In genomic region chr1:93565496-93566221, GRCh38 we compare ENCODE assay signal across 14 cellular contexts.
DNase-seq lines count a peak whose midpoint lies in the region; ATAC-seq and TF ChIP-seq lines count a peak whose summit lies in the region.
"Had no signal": no experiment of that assay in that cellular context is flagged by ENCODE, and none has a peak within 500 bp of the region (broad histone marks: within the 10 kb centered on the region; RNA-seq: fewer than 3 reads in every experiment).

No MANE protein-coding gene starts in this region.

- no peak overlapping the region for H2AFZ ChIP-seq in fibroblast of lung (ENCODE audit: low read length)

- H3K79me2 ChIP-seq in fibroblast of lung (ENCODE audit: control insufficient read depth, insufficient read depth, low read length) = no peaks in the 10 kb centered on the region

- peak; percentile 63 for ATAC-seq in omental fat pad (ENCODE audit: low FRiP score)

- H3K9ac ChIP-seq in fibroblast of lung (ENCODE audit: insufficient read depth, low read length) = no peak overlapping the region

- no peaks in the 10 kb centered on the region for H4K20me1 ChIP-seq in fibroblast of lung (ENCODE audit: control insufficient read depth, extremely low read depth, insufficient read depth, low read length)

- POLR2A ChIA-PET in AG04450 (lab: Yijun Ruan, JAX) = interaction anchor here (0.6 kb wide), 1 partner anchor 279 kb away, joined by 3 read pairs; no protein-coding TSS in a partner anchor
- POLR2A ChIA-PET in RWPE1 (lab: Yijun Ruan, JAX; ENCODE audit: low non-redundant PET) = no interaction called here

- H3K4me1 ChIP-seq in fibroblast of lung (ENCODE audit: control insufficient read depth, extremely low read depth, insufficient read depth, low read length) = peaks cover 7% of the 10 kb centered on the region

- H3K27me3 ChIP-seq in AG04450 (ENCODE audit: control insufficient read depth, insufficient read depth, low read length) (no peaks in the 10 kb centered on the region), fibroblast of lung (ENCODE audit: control insufficient read depth, insufficient read depth, low read length) (no peaks in the 10 kb centered on the region)

- CTCF ChIA-PET in AG04450 (lab: Charles Lee) (no interaction called here), RWPE1 (lab: Yijun Ruan, JAX) (interaction anchor here (1.2 kb wide), 1 partner anchor 283 kb away, joined by 3 read pairs; no protein-coding TSS in a partner anchor)

- peak; percentile 18 for DNase-seq in AG04450 (ENCODE audit: low read depth, low spot score)
- DNase-seq in RWPE1 (ENCODE audit: low spot score) = no peak
- DNase-seq in fibroblast of lung (ENCODE audit: low read depth in 2 of 2) = peak in 1 of 2 donors; percentile 91
- no peak for DNase-seq in omental fat pad (ENCODE audit: low spot score)
- no peak for DNase-seq in germinal center (ENCODE audit: low spot score)
- no peak for DNase-seq in activated effector memory CD4-positive, alpha-beta T cell treated with Interleukin-2 at 50 U/mL for 16 hours
- no peak for DNase-seq in activated CD4-positive, alpha-beta T cell treated with anti-CD3 and anti-CD28 coated beads, Interleukin-2, amount 50 U/mL, for 48 hours
- no peak for DNase-seq in DMS153 treated with DMSO at 0.1 percent for 48 hours (lab: John Stamatoyannopoulos, UW; ENCODE audit: unreplicated experiment)
- DNase-seq: activated CD4-positive, CD25-positive, alpha-beta regulatory T cell treated with anti-CD3 and anti-CD28 coated beads, Interleukin-2, amount 50 U/mL, for 72 hours; activated T-cell treated with anti-CD3 and anti-CD28 coated beads, Interleukin-2, amount 50 U/mL, for 24 hours; AML-193; anterior cingulate cortex; DMS 273 treated with DMSO at 0.1 percent for 48 hours; T-helper 1 cell had no signal

- H3K4me2 ChIP-seq in fibroblast of lung (ENCODE audit: extremely low read depth, insufficient read depth, low read length) = no peak overlapping the region

- peaks cover 14% of the 10 kb centered on the region for H3K36me3 ChIP-seq in fibroblast of lung (ENCODE audit: control insufficient read depth, insufficient read depth, low read length)

- no peak overlapping the region for H3K4me3 ChIP-seq in AG04450 (ENCODE audit: low read depth, low read length)
- no peak overlapping the region for H3K4me3 ChIP-seq in fibroblast of lung (replicated peaks in 1 of 4; ENCODE audit: control extremely low read depth in 1 of 4, insufficient read depth in 1 of 4, low read depth in 3 of 4, low read length in 4 of 4)

- H3K9me3 ChIP-seq in AG04450 (ENCODE audit: control insufficient read depth, insufficient read depth, low read length) = no peaks in the 10 kb centered on the region
- no peaks in the 10 kb centered on the region for H3K9me3 ChIP-seq in fibroblast of lung (ENCODE audit: control insufficient read depth, insufficient read depth, low read depth, low read length)

- H3K27ac ChIP-seq in AG04450 (ENCODE audit: low read depth, low read length) (no peak overlapping the region), RWPE1 (peak overlapping the region; percentile 57), fibroblast of lung (ENCODE audit: insufficient read depth, low read length) (peak overlapping the region; percentile 50)

- TF ChIP-seq CTCF in AG04450 (IDR thresholded peaks at IDR 0.05; ENCODE audit: low read depth, low read length) = no peak
- no peak for TF ChIP-seq CTCF in RWPE1 (conservative IDR thresholded peaks at IDR 0.05; ENCODE audit: low read depth)
- no peak for TF ChIP-seq CTCF in fibroblast of lung (conservative IDR thresholded peaks at IDR 0.05 in 1 of 2, IDR thresholded peaks at IDR 0.05 in 1 of 2; ENCODE audit: low read depth in 1 of 2, low read length in 2 of 2)
- no peak for TF ChIP-seq CTCF in omental fat pad (IDR thresholded peaks at IDR 0.05)
